ENCODE assay signal across 17 cellular contexts in genomic region chr6:153942361-153942760, GRCh38.
"Had no signal": no experiment of that assay in that cellular context is flagged by ENCODE, and none has a peak within 500 bp of the region (broad histone marks: within the 10 kb centered on the region; RNA-seq: fewer than 3 reads in every experiment).

No MANE protein-coding gene starts in this region.

- H3K36me3 Mint-ChIP-seq: activated CD4-positive, alpha-beta memory T cell treated with anti-CD3 and anti-CD28 coated beads for 36 hours; activated naive CD8-positive, alpha-beta T cell treated with anti-CD3 and anti-CD28 coated beads for 36 hours; immature natural killer cell; naive B cell had no signal

- H3K9me3 ChIP-seq: breast epithelium, neutrophil, tibial artery, vagina had no signal

- H3K9me3 Mint-ChIP-seq: activated CD4-positive, alpha-beta memory T cell treated with anti-CD3 and anti-CD28 coated beads for 36 hours; activated naive CD8-positive, alpha-beta T cell treated with anti-CD3 and anti-CD28 coated beads for 36 hours had no signal

- H3K27me3 Mint-ChIP-seq: activated CD4-positive, alpha-beta memory T cell treated with anti-CD3 and anti-CD28 coated beads for 36 hours had no signal

- H3K4me1 ChIP-seq: breast epithelium, tibial artery, vagina had no signal

- DNase-seq: activated CD4-positive, alpha-beta memory T cell treated with anti-CD3 and anti-CD28 coated beads for 36 hours; activated gamma-delta T cell; activated naive CD8-positive, alpha-beta T cell treated with anti-CD3 and anti-CD28 coated beads for 36 hours; activated T-cell treated with anti-CD3 and anti-CD28 coated beads, Interleukin-2, amount 50 U/mL, for 48 hours; aorta; endodermal cell; erythroblast; immature natural killer cell; midbrain; naive B cell; stimulated activated CD4-positive, alpha-beta T cell treated with anti-CD3 and anti-CD28 coated beads, Interleukin-4, amount 100 ng/mL, for 4 hours; tibial artery had no signal

- H3K4me3 ChIP-seq: breast epithelium, lung, tibial artery, vagina had no signal

- H3K36me3 ChIP-seq: breast epithelium, neutrophil, tibial artery, vagina had no signal

- H3K27ac ChIP-seq: breast epithelium, neutrophil, tibial artery, vagina, VCaP had no signal

- H3K4me3 Mint-ChIP-seq: activated CD4-positive, alpha-beta memory T cell treated with anti-CD3 and anti-CD28 coated beads for 36 hours; activated naive CD8-positive, alpha-beta T cell treated with anti-CD3 and anti-CD28 coated beads for 36 hours; endodermal cell; immature natural killer cell; naive B cell had no signal

- H3K27me3 ChIP-seq: breast epithelium, neutrophil, tibial artery, vagina had no signal

- H3K27ac Mint-ChIP-seq: activated CD4-positive, alpha-beta memory T cell treated with anti-CD3 and anti-CD28 coated beads for 36 hours; activated naive CD8-positive, alpha-beta T cell treated with anti-CD3 and anti-CD28 coated beads for 36 hours; endodermal cell; naive B cell had no signal

- H3K4me1 Mint-ChIP-seq: immature natural killer cell, naive B cell had no signal
